In genomic region chr17:44793885-44794698, GRCh38 we compare ENCODE assay signal across 14 cellular contexts. TPM values are rescaled to one million over a fixed set of nuclear protein-coding genes. Genes with fewer than 3 reads are reported as not detected.
A peak's percentile ranks its signal among the peaks of the same experiment; 100 is the strongest.
DNase-seq lines count a peak whose midpoint lies in the region; ATAC-seq, FAIRE-seq and TF ChIP-seq lines count a peak whose summit lies in the region.
"Had no signal": no experiment of that assay in that cellular context is flagged by ENCODE, and none has a peak within 500 bp of the region (broad histone marks: within the 10 kb centered on the region; RNA-seq: fewer than 3 reads in every experiment).

No MANE protein-coding gene starts in this region.

- H3K4me3 Mint-ChIP-seq in endodermal cell: no peak overlapping the region
- H3K4me3 Mint-ChIP-seq: activated CD4-positive, alpha-beta memory T cell treated with anti-CD3 and anti-CD28 coated beads, Interleukin-2, amount 10 ng/mL, durations not matched to agents 7 days and 5 days; stimulated activated effector memory CD8-positive, alpha-beta T cell treated with anti-CD3 and anti-CD28 coated beads, Interleukin-12 subunit alpha, Interleukin-12 subunit beta, amount 100 ng/mL, for 72 hours had no signal

- FAIRE-seq in D721Med (lab: Jason Lieb, UNC): no peak
- FAIRE-seq: H1, small intestine had no signal

- no peak overlapping the region for H3K23ac ChIP-seq in mesenchymal stem cell (ENCODE audit: low read length in 2 of 2)

- H3K9me3 Mint-ChIP-seq in endodermal cell: no peaks in the 10 kb centered on the region
- H3K9me3 Mint-ChIP-seq: activated CD4-positive, alpha-beta memory T cell treated with anti-CD3 and anti-CD28 coated beads, Interleukin-2, amount 10 ng/mL, durations not matched to agents 7 days and 5 days; stimulated activated effector memory CD8-positive, alpha-beta T cell treated with anti-CD3 and anti-CD28 coated beads, Interleukin-12 subunit alpha, Interleukin-12 subunit beta, amount 100 ng/mL, for 72 hours had no signal

- H3K36me3 Mint-ChIP-seq in endodermal cell (ENCODE audit: low read depth): peaks cover 8% of the 10 kb centered on the region
- H3K36me3 Mint-ChIP-seq: stimulated activated effector memory CD8-positive, alpha-beta T cell treated with anti-CD3 and anti-CD28 coated beads, Interleukin-12 subunit alpha, Interleukin-12 subunit beta, amount 100 ng/mL, for 72 hours had no signal

- H3K4ac ChIP-seq in mesenchymal stem cell (ENCODE audit: low read depth in 1 of 2, low read length in 2 of 2): peak overlapping the region; percentile 1 to 97

- H3K9ac ChIP-seq in endodermal cell (ENCODE audit: extremely low read depth, low read length, poor library complexity, severe bottlenecking): no peak overlapping the region
- peak overlapping the region; percentile 16 for H3K9ac ChIP-seq in mesenchymal stem cell (ENCODE audit: low read length)

- no peak overlapping the region for H3K4me2 ChIP-seq in mesenchymal stem cell (ENCODE audit: low read length, poor library complexity, severe bottlenecking)

- TF ChIP-seq CTCF in endodermal cell (conservative IDR thresholded peaks at IDR 0.05): no peak
- TF ChIP-seq CTCF in thoracic aorta (IDR thresholded peaks at IDR 0.05): no peak
- TF ChIP-seq CTCF in D721Med (IDR thresholded peaks at IDR 0.05; ENCODE audit: insufficient read depth, missing control alignments): no peak

- H2AFZ ChIP-seq in mesenchymal stem cell (ENCODE audit: low read depth, low read length): no peak overlapping the region

- H3K9me3 ChIP-seq in endodermal cell (ENCODE audit: control insufficient read depth, low read length): no peaks in the 10 kb centered on the region
- no peaks in the 10 kb centered on the region for H3K9me3 ChIP-seq in mesenchymal stem cell (ENCODE audit: control insufficient read depth, low read length)
- H3K9me3 ChIP-seq in thoracic aorta: no peaks in the 10 kb centered on the region

- H2AK5ac ChIP-seq in mesenchymal stem cell (ENCODE audit: low read length, severe bottlenecking): peak overlapping the region; percentile 49

- H3K27me3 ChIP-seq in endodermal cell (ENCODE audit: control insufficient read depth, insufficient read depth, low read length, poor library complexity, severe bottlenecking) (no peaks in the 10 kb centered on the region), mesenchymal stem cell (ENCODE audit: control insufficient read depth in 1 of 2, insufficient read depth in 1 of 2, low read length in 2 of 2) (no peaks in the 10 kb centered on the region), thoracic aorta (replicated peaks; ENCODE audit: insufficient read depth) (no peaks in the 10 kb centered on the region)

- peak overlapping the region; percentile 44 to 94 for H3K18ac ChIP-seq in mesenchymal stem cell (ENCODE audit: low read depth in 1 of 2, low read length in 2 of 2)

- peaks cover 17% of the 10 kb centered on the region for H3K36me3 ChIP-seq in endodermal cell (ENCODE audit: control insufficient read depth, insufficient read depth, low read length)
- H3K36me3 ChIP-seq in mesenchymal stem cell (ENCODE audit: control insufficient read depth in 1 of 2, insufficient read depth in 2 of 2, low read depth in 1 of 2, low read length in 2 of 2): peaks cover 3 to 17% of the 10 kb centered on the region in 2 experiments
- H3K36me3 ChIP-seq in thoracic aorta: no peaks in the 10 kb centered on the region

- peak overlapping the region; percentile 11 to 100 for H2BK12ac ChIP-seq in mesenchymal stem cell (ENCODE audit: low read length in 2 of 2)

- 90 to 93% methylated on average over 6 to 14 of the region's 14 CpGs for WGBS in endodermal cell (ENCODE audit: insufficient coverage in 1 of 2, insufficient read length in 1 of 2), 2 experiments
- WGBS in mesenchymal stem cell: 84% methylated on average over 12 of the region's 14 CpGs

- peaks cover 4% of the 10 kb centered on the region for H3K79me1 ChIP-seq in mesenchymal stem cell (replicated peaks; ENCODE audit: low read length, poor library complexity, severe bottlenecking)

- no peak for ATAC-seq in thoracic aorta (ENCODE audit: insufficient number of reproducible peaks, low FRiP score, low read depth)
- no peak for ATAC-seq in HG03520 (IDR thresholded peaks at IDR 0.05; ENCODE audit: unreplicated experiment)
- ATAC-seq in HG03469 (IDR thresholded peaks at IDR 0.05; ENCODE audit: unreplicated experiment): no peak

- peak overlapping the region; percentile 31 for H2BK5ac ChIP-seq in mesenchymal stem cell (ENCODE audit: low read depth, low read length, poor library complexity, severe bottlenecking)

- H3K27ac ChIP-seq in endodermal cell (ENCODE audit: low read depth, low read length) (peak overlapping the region; percentile 87), mesenchymal stem cell (ENCODE audit: low read length, poor library complexity, severe bottlenecking) (peak overlapping the region; percentile 70), thoracic aorta (peak overlapping the region; percentile 81 to 88)

- H3K14ac ChIP-seq in mesenchymal stem cell (ENCODE audit: low read length in 2 of 2): no peak overlapping the region

- peaks cover 7% of the 10 kb centered on the region for H3K4me1 Mint-ChIP-seq in endodermal cell
- H3K4me1 Mint-ChIP-seq: stimulated activated effector memory CD8-positive, alpha-beta T cell treated with anti-CD3 and anti-CD28 coated beads, Interleukin-12 subunit alpha, Interleukin-12 subunit beta, amount 100 ng/mL, for 72 hours had no signal

- H4K8ac ChIP-seq in mesenchymal stem cell (ENCODE audit: low read length): peak overlapping the region; percentile 94

- H2BK120ac ChIP-seq in mesenchymal stem cell (ENCODE audit: low read depth, low read length): peak overlapping the region; percentile 79

- H4K91ac ChIP-seq in mesenchymal stem cell (ENCODE audit: low read length): peak overlapping the region; percentile 93

- peak; percentile 51 for DNase-seq in NCI-H2227 (lab: John Stamatoyannopoulos, UW; ENCODE audit: unreplicated experiment)
- DNase-seq in endodermal cell: peak; percentile 56
- DNase-seq in mesenchymal stem cell: no peak
- DNase-seq in thoracic aorta (ENCODE audit: low spot score): no peak
- no peak for DNase-seq in NCI-H345 (lab: John Stamatoyannopoulos, UW)
- DNase-seq in D721Med (ENCODE audit: insufficient read length, low spot score): no peak
- DNase-seq: activated CD4-positive, alpha-beta memory T cell treated with anti-CD3 and anti-CD28 coated beads, Interleukin-2, amount 10 ng/mL, durations not matched to agents 7 days and 5 days; DND-41; NCI-H146; small intestine had no signal

- no peaks in the 10 kb centered on the region for H3K4me1 ChIP-seq in endodermal cell (ENCODE audit: control insufficient read depth, insufficient read depth, low read length)
- H3K4me1 ChIP-seq in mesenchymal stem cell (ENCODE audit: control insufficient read depth, insufficient read depth, low read depth, low read length): peaks cover 22% of the 10 kb centered on the region
- peaks cover 11 to 53% of the 10 kb centered on the region in 2 donors for H3K4me1 ChIP-seq in thoracic aorta (ENCODE audit: control insufficient read depth in 1 of 2, low read depth in 2 of 2)

- H3K4me3 ChIP-seq in endodermal cell (ENCODE audit: low read length) (no peak overlapping the region), mesenchymal stem cell (ENCODE audit: insufficient read depth in 1 of 2, low read depth in 1 of 2, low read length in 2 of 2) (no peak overlapping the region), thoracic aorta (peak overlapping the region; percentile 41)

- no peaks in the 10 kb centered on the region for H3K27me3 Mint-ChIP-seq in endodermal cell (ENCODE audit: insufficient read depth)

- no peak overlapping the region for H3K27ac Mint-ChIP-seq in endodermal cell
- H3K27ac Mint-ChIP-seq: activated CD4-positive, alpha-beta memory T cell treated with anti-CD3 and anti-CD28 coated beads, Interleukin-2, amount 10 ng/mL, durations not matched to agents 7 days and 5 days; stimulated activated effector memory CD8-positive, alpha-beta T cell treated with anti-CD3 and anti-CD28 coated beads, Interleukin-12 subunit alpha, Interleukin-12 subunit beta, amount 100 ng/mL, for 72 hours had no signal

- peak overlapping the region; percentile 93 for H2BK15ac ChIP-seq in mesenchymal stem cell (ENCODE audit: low read depth, poor library complexity, severe bottlenecking)

RNA-seq across cellular contexts. Expression of gene ADAM11, which starts 35.3 kb away (rescaled TPM):
- total RNA-seq in endodermal cell: 1 to 10 TPM; 1.9 to 3.5 TPM
- polyA plus RNA-seq in endodermal cell (2013, experiment 1 of 2): 3.9 TPM
- 3.6 TPM for polyA plus RNA-seq in endodermal cell (2013, experiment 2 of 2)
- 0.30 TPM for polyA plus RNA-seq in mesenchymal stem cell (2013, experiment 1 of 2)
- 0.26 TPM for polyA plus RNA-seq in mesenchymal stem cell (2013, experiment 2 of 2)
- total RNA-seq in thoracic aorta: 1 to 10 TPM in 1 of 2 donors, under 1 TPM in 1; 0.41 to 5.7 TPM

RNA-seq across cellular contexts. Expression of gene GJC1, which starts 36.0 kb away (rescaled TPM):
- total RNA-seq in endodermal cell (100 to 1,000 TPM in 1 of 2 donors, 10 to 100 TPM in 1; 81.9 to 108 TPM), thoracic aorta (10 to 100 TPM; 15.4 to 29.0 TPM)
- polyA plus RNA-seq in endodermal cell (2013, experiment 1 of 2): 55.9 TPM
- polyA plus RNA-seq in endodermal cell (2013, experiment 2 of 2): 55.1 TPM
- 18.0 TPM for polyA plus RNA-seq in mesenchymal stem cell (2013, experiment 1 of 2)
- polyA plus RNA-seq in mesenchymal stem cell (2013, experiment 2 of 2): 18.6 TPM

RNA-seq across cellular contexts. Expression of gene HIGD1B, which starts 53.6 kb away (rescaled TPM):
- total RNA-seq in endodermal cell (not detected), thoracic aorta (1 to 10 TPM in 1 of 2 donors, not detected in 1; 1.6 TPM)
- not detected for polyA plus RNA-seq in endodermal cell (2013, experiment 1 of 2)
- polyA plus RNA-seq in endodermal cell (2013, experiment 2 of 2): not detected
- polyA plus RNA-seq in mesenchymal stem cell (2013, experiment 1 of 2): not detected
- polyA plus RNA-seq in mesenchymal stem cell (2013, experiment 2 of 2): not detected
- total RNA-seq: activated CD4-positive, alpha-beta memory T cell treated with anti-CD3 and anti-CD28 coated beads, Interleukin-2, amount 10 ng/mL, durations not matched to agents 7 days and 5 days; H1 had no signal
- polyA plus RNA-seq: H1 had no signal

Comparison
In these comparisons a context has a peak if more than half of its experiments do, and no peak if none do; other contexts are left out.
1. DNase-seq: peak in NCI-H2227 (single experiment) and endodermal cell (single experiment); none in mesenchymal stem cell (single experiment), thoracic aorta (single experiment), NCI-H345 (single experiment) and D721Med (single experiment).
2. Peak in every context shown above with its lines, with median percentiles within 50 percentile points of each other: H3K27ac ChIP-seq.